23 cellular contexts compared by ENCODE assay signal in genomic region chr4:108744307-108744706, GRCh38. TPM values are rescaled to one million over a fixed set of nuclear protein-coding genes. Genes with fewer than 3 reads are reported as not detected.
DNase-seq lines count a peak whose midpoint lies in the region; ATAC-seq and TF ChIP-seq lines count a peak whose summit lies in the region.
"Had no signal": no experiment of that assay in that cellular context is flagged by ENCODE, and none has a peak within 500 bp of the region (broad histone marks: within the 10 kb centered on the region; RNA-seq: fewer than 3 reads in every experiment).

No MANE protein-coding gene starts in this region.

- H3K9me3 ChIP-seq in DND-41 (ENCODE audit: insufficient read depth, low read length, severe bottlenecking) (no peaks in the 10 kb centered on the region), aorta (ENCODE audit: control insufficient read depth, low read length) (no peaks in the 10 kb centered on the region)
- H3K9me3 ChIP-seq: HAP-1, SK-N-SH had no signal

- ATAC-seq in DND-41 (ENCODE audit: insufficient read depth, low read depth) (0 out of 3 replicates have a peak, but pooled peaks have one; percentile 52), aorta (ENCODE audit: low FRiP score) (no peak)

- H3K4me2 ChIP-seq in DND-41 (ENCODE audit: insufficient read depth, low read length) = no peak overlapping the region
- H3K4me2 ChIP-seq: SK-N-SH had no signal

- H3K9ac ChIP-seq in DND-41 (ENCODE audit: low read depth, low read length) = no peak overlapping the region
- H3K9ac ChIP-seq: GM23248, SK-N-SH had no signal

- no peaks in the 10 kb centered on the region for H4K20me1 ChIP-seq in DND-41 (ENCODE audit: insufficient read depth, low read length)

- H3K4me3 ChIP-seq in DND-41 (ENCODE audit: low read depth in 1 of 2, low read length in 2 of 2) (no peak overlapping the region), aorta (ENCODE audit: low read length in 2 of 2) (no peak overlapping the region)
- H3K4me3 ChIP-seq: GM23248, HAP-1 had no signal

- no peaks in the 10 kb centered on the region for H3K79me2 ChIP-seq in DND-41 (ENCODE audit: insufficient read depth, low read length)

- no peak overlapping the region for H2AFZ ChIP-seq in DND-41 (ENCODE audit: low read depth, low read length)
- H2AFZ ChIP-seq: GM23248 had no signal

- DNase-seq in DND-41 (no peak), SW480 (ENCODE audit: low spot score) (peak; percentile 59), fibroblast of the conjunctiva (ENCODE audit: low read depth) (peak; percentile 2), retina (peak; percentile 38), occipital lobe (lab: John Stamatoyannopoulos, UW) (no peak), aorta (no peak)
- no peak for DNase-seq in stimulated activated CD4-positive, alpha-beta T cell treated with anti-CD3 and anti-CD28 coated beads, Interleukin-4, amount 100 ng/mL, for 1 hour
- DNase-seq: C1 segment of cervical spinal cord; GDM1; GM23248; IMR-90; Karpas-422; NCI-H1436 treated with DMSO at 0.1 percent for 48 hours; NCI-H2029 treated with DMSO at 0.1 percent for 48 hours; NCI-H2171; NCI-H526; NK-92 treated with Interleukin-12 subunit alpha and Interleukin-12 subunit beta, amount 100 ng/mL, for 24 hours; SHP77 treated with DMSO at 0.1 percent for 48 hours; SK-N-SH had no signal

- intact Hi-C loops in aorta (cut with DNase I) = no loop called here

- H3K27ac ChIP-seq in DND-41 (ENCODE audit: low read length) = no peak overlapping the region
- no peak overlapping the region for H3K27ac ChIP-seq in aorta (ENCODE audit: low read depth in 1 of 2, low read length in 2 of 2)
- H3K27ac ChIP-seq: GM23248, HL-60 had no signal

- no peaks in the 10 kb centered on the region for H3K36me3 ChIP-seq in DND-41 (ENCODE audit: insufficient read depth, low read length)
- no peaks in the 10 kb centered on the region for H3K36me3 ChIP-seq in aorta (ENCODE audit: control insufficient read depth in 1 of 2, insufficient read depth in 2 of 2, low read length in 1 of 2)
- H3K36me3 ChIP-seq: HAP-1 had no signal

- no peak for TF ChIP-seq CTCF in DND-41 (IDR thresholded peaks at IDR 0.05; ENCODE audit: borderline replicate concordance, extremely low read depth, low read length, poor library complexity, severe bottlenecking)

- H3K27me3 ChIP-seq in DND-41 (ENCODE audit: insufficient read depth, low read length, poor library complexity) = no peaks in the 10 kb centered on the region
- H3K27me3 ChIP-seq in aorta (ENCODE audit: control insufficient read depth in 1 of 2, insufficient read depth in 2 of 2, low read length in 1 of 2) = peaks cover 0 to under 1% of the 10 kb centered on the region in 2 donors

- H3K4me1 ChIP-seq in DND-41 (ENCODE audit: insufficient read depth, low read length) = peaks cover 9% of the 10 kb centered on the region
- no peaks in the 10 kb centered on the region for H3K4me1 ChIP-seq in aorta (ENCODE audit: control insufficient read depth in 1 of 2, insufficient read depth in 2 of 2, low read length in 2 of 2)
- H3K4me1 ChIP-seq: HAP-1 had no signal

RNA-seq across cellular contexts. Expression of gene ETNPPL, which starts 18.5 kb away (rescaled TPM):
- total RNA-seq in occipital lobe (0.78 TPM), aorta (not detected)
- not detected for polyA plus RNA-seq in aorta
- total RNA-seq: GM23248, HT1080, IMR-90, MCF 10A had no signal
- polyA plus RNA-seq: GM23248, IMR-90, SK-N-SH had no signal

Comparison
In these comparisons a context has a peak if more than half of its experiments do, and no peak if none do; other contexts are left out.
1. DNase-seq: peak in SW480 (single experiment), fibroblast of the conjunctiva (single experiment) and retina (single experiment); none in DND-41 (single experiment), stimulated activated CD4-positive, alpha-beta T cell treated with anti-CD3 and anti-CD28 coated beads, Interleukin-4, amount 100 ng/mL, for 1 hour (single experiment), occipital lobe (single experiment) and aorta (0 of 2).